In the genomic region with DNA sequence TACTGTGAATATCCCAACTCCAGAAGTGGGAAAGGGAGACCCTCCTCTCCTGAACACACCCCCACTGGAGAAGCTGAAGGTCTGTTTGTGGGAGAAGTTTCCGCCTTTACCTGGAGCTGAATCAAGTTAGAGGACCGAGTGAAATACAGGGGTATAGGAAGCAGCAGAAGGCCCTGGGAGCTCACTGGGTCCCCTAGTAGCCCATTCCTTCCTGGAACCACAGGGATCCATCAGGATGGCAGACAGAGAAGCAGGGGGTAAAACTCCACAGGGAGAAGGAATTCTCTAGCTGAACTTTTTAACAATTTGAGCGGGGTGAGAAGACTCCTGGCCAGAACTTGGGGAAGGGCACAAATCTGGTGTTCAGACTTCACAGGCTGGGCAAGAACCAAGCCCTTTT, we compare ENCODE assay signal across 23 cellular contexts.
"Had no signal": no experiment of that assay in that cellular context is flagged by ENCODE, and none has a peak within 500 bp of the region (broad histone marks: within the 10 kb centered on the region; RNA-seq: fewer than 3 reads in every experiment).

No MANE protein-coding gene starts in this region.

- DNase-seq: activated CD4-positive, alpha-beta memory T cell treated with anti-CD3 and anti-CD28 coated beads for 36 hours; activated CD4-positive, alpha-beta T cell treated with anti-CD3 and anti-CD28 coated beads, Interleukin-2, amount 10 ng/mL, durations not matched to agents 7 days and 5 days; activated CD4-positive, CD25-positive, alpha-beta regulatory T cell; activated CD8-positive, alpha-beta memory T cell treated with anti-CD3 and anti-CD28 coated beads, Interleukin-2, amount 50 U/mL, for 48 hours; activated naive CD4-positive, alpha-beta T cell treated with anti-CD3 and anti-CD28 coated beads, Interleukin-2, amount 50 U/mL, for 16 hours; activated naive CD8-positive, alpha-beta T cell treated with anti-CD3 and anti-CD28 coated beads, Interleukin-2, amount 10 ng/mL, durations not matched to agents 7 days and 5 days; activated T-cell treated with anti-CD3 and anti-CD28 coated beads, Interleukin-2, amount 50 U/mL, for 1 hour; anterior cingulate cortex; caudate nucleus; NCI-H1092 treated with DMSO at 0.1 percent for 48 hours; NCI-H1417 treated with DMSO at 0.1 percent for 48 hours; NCI-H1694; NCI-H2029; NCI-H2107; NCI-H2171 treated with DMSO at 0.1 percent for 48 hours; NCI-H345; NCI-H510A; T-cell; T-helper 2 cell; T1000 had no signal

- H3K4me2 ChIP-seq: KMS-11 had no signal

- H3K36me3 Mint-ChIP-seq: activated CD4-positive, alpha-beta memory T cell treated with anti-CD3 and anti-CD28 coated beads for 36 hours; activated naive CD8-positive, alpha-beta T cell treated with anti-CD3 and anti-CD28 coated beads, Interleukin-2, amount 10 ng/mL, durations not matched to agents 7 days and 5 days; T-cell had no signal

- H3K4me3 Mint-ChIP-seq: activated CD4-positive, alpha-beta memory T cell treated with anti-CD3 and anti-CD28 coated beads for 36 hours; activated CD4-positive, alpha-beta T cell treated with anti-CD3 and anti-CD28 coated beads, Interleukin-2, amount 10 ng/mL, durations not matched to agents 7 days and 5 days; activated naive CD8-positive, alpha-beta T cell treated with anti-CD3 and anti-CD28 coated beads, Interleukin-2, amount 10 ng/mL, durations not matched to agents 7 days and 5 days; T-cell had no signal

- H3K4me1 Mint-ChIP-seq: activated CD4-positive, alpha-beta T cell treated with anti-CD3 and anti-CD28 coated beads, Interleukin-2, amount 10 ng/mL, durations not matched to agents 7 days and 5 days; activated naive CD8-positive, alpha-beta T cell treated with anti-CD3 and anti-CD28 coated beads, Interleukin-2, amount 10 ng/mL, durations not matched to agents 7 days and 5 days; T-cell had no signal

- H3K9ac ChIP-seq: KMS-11 had no signal

- H3K9me3 ChIP-seq: adrenal gland had no signal

- H3K27me3 ChIP-seq: adrenal gland had no signal

- H3K27ac ChIP-seq: adrenal gland, KMS-11, SK-N-MC had no signal

- H3K9me3 Mint-ChIP-seq: activated CD4-positive, alpha-beta memory T cell treated with anti-CD3 and anti-CD28 coated beads for 36 hours; activated CD4-positive, alpha-beta T cell treated with anti-CD3 and anti-CD28 coated beads, Interleukin-2, amount 10 ng/mL, durations not matched to agents 7 days and 5 days; activated naive CD8-positive, alpha-beta T cell treated with anti-CD3 and anti-CD28 coated beads, Interleukin-2, amount 10 ng/mL, durations not matched to agents 7 days and 5 days; T-cell had no signal

- ATAC-seq: T-cell had no signal

- H3K27ac Mint-ChIP-seq: activated CD4-positive, alpha-beta memory T cell treated with anti-CD3 and anti-CD28 coated beads for 36 hours; activated CD4-positive, alpha-beta T cell treated with anti-CD3 and anti-CD28 coated beads, Interleukin-2, amount 10 ng/mL, durations not matched to agents 7 days and 5 days; activated naive CD8-positive, alpha-beta T cell treated with anti-CD3 and anti-CD28 coated beads, Interleukin-2, amount 10 ng/mL, durations not matched to agents 7 days and 5 days; T-cell had no signal

- H3K4me1 ChIP-seq: adrenal gland had no signal

- H3K36me3 ChIP-seq: adrenal gland had no signal

- H3K4me3 ChIP-seq: adrenal gland, SK-N-MC had no signal
